Comparison of ENCODE assay signal across 14 cellular contexts in genomic region chr9:124721109-124721850, GRCh38. TPM values are rescaled to one million over a fixed set of nuclear protein-coding genes. Genes with fewer than 3 reads are reported as not detected.
DNase-seq lines count a peak whose midpoint lies in the region; ATAC-seq, FAIRE-seq and TF ChIP-seq lines count a peak whose summit lies in the region.
"Had no signal": no experiment of that assay in that cellular context is flagged by ENCODE, and none has a peak within 500 bp of the region (broad histone marks: within the 10 kb centered on the region; RNA-seq: fewer than 3 reads in every experiment).

No MANE protein-coding gene starts in this region.

- intact Hi-C loops in A673 (cut with micrococcal nuclease; ENCODE audit: unreplicated experiment) (no loop called here), right lobe of liver (cut with DNase I) (no loop called here), MCF 10A (cut with micrococcal nuclease) (no loop called here), upper lobe of right lung (cut with DNase I) (no loop called here)

- no TSS peak for BruUV-seq in A673 (replicated peaks; lab: Mats Ljungman, UMichigan)
- BruUV-seq in MCF 10A (replicated peaks; lab: Mats Ljungman, UMichigan), result no TSS peak

- no peak overlapping the region for H2AFZ ChIP-seq in astrocyte (ENCODE audit: low read depth, low read length)

- H3K4me3 ChIP-seq in A673 (ENCODE audit: low read depth, low read length, poor library complexity, severe bottlenecking), result no peak overlapping the region
- no peak overlapping the region for H3K4me3 ChIP-seq in HUES6 (ENCODE audit: low read depth, low read length)
- no peak overlapping the region for H3K4me3 ChIP-seq in astrocyte (ENCODE audit: insufficient read depth, low read depth, low read length)
- H3K4me3 ChIP-seq in right lobe of liver, result no peak overlapping the region
- no peak overlapping the region for H3K4me3 ChIP-seq in upper lobe of right lung
- H3K4me3 ChIP-seq: left lung had no signal

- ATAC-seq in right lobe of liver, result peak; percentile 8 to 60 (median 40)
- no peak for ATAC-seq in HG02938 (IDR thresholded peaks at IDR 0.05; ENCODE audit: unreplicated experiment)
- ATAC-seq in upper lobe of right lung, result no peak
- ATAC-seq: left lung; stimulated activated effector memory CD8-positive, alpha-beta T cell treated with anti-CD3 and anti-CD28 coated beads, Interleukin-12 subunit alpha, Interleukin-12 subunit beta, amount 100 ng/mL, for 72 hours had no signal

- peak; percentile 64 for DNase-seq in A673 (ENCODE audit: low spot score)
- peak; percentile 69 for DNase-seq in astrocyte (ENCODE audit: low read depth)
- DNase-seq in right lobe of liver, result no peak
- DNase-seq in MCF 10A (ENCODE audit: unreplicated experiment), result no peak
- no peak for DNase-seq in upper lobe of right lung
- no peak for DNase-seq in frontal cortex (ENCODE audit: low spot score in 2 of 2)
- DNase-seq: activated B cell treated with CpG ODN at 0.5 μM for 24 hours; activated naive CD8-positive, alpha-beta T cell treated with anti-CD3 and anti-CD28 coated beads, Interleukin-2, amount 10 ng/mL, durations not matched to agents 7 days and 5 days; left lung; NCI-H446; occipital lobe had no signal

- H3K9ac ChIP-seq in HUES6 (ENCODE audit: low read length) (no peak overlapping the region), astrocyte (ENCODE audit: low read length) (peak overlapping the region; percentile 7)

- H3K9me3 Mint-ChIP-seq in astrocyte (ENCODE audit: unreplicated experiment) (no peaks in the 10 kb centered on the region), MCF 10A (ENCODE audit: unreplicated experiment) (no peaks in the 10 kb centered on the region)
- H3K9me3 Mint-ChIP-seq: activated B cell treated with CpG ODN at 0.5 μM for 24 hours; activated naive CD8-positive, alpha-beta T cell treated with anti-CD3 and anti-CD28 coated beads, Interleukin-2, amount 10 ng/mL, durations not matched to agents 7 days and 5 days; stimulated activated effector memory CD8-positive, alpha-beta T cell treated with anti-CD3 and anti-CD28 coated beads, Interleukin-12 subunit alpha, Interleukin-12 subunit beta, amount 100 ng/mL, for 72 hours had no signal

- H3K27ac ChIP-seq in A673 (ENCODE audit: low read depth, low read length, poor library complexity, severe bottlenecking), result peak overlapping the region; percentile 38
- H3K27ac ChIP-seq in HUES6 (ENCODE audit: low read depth, low read length), result 0 out of 2 replicates have a peak overlapping the region, but pooled peaks have one; percentile 9
- H3K27ac ChIP-seq in astrocyte (ENCODE audit: low read depth, low read length), result peak overlapping the region; percentile 21
- H3K27ac ChIP-seq in right lobe of liver, result peak overlapping the region in 1 of 3 donors; percentile 56
- no peak overlapping the region for H3K27ac ChIP-seq in upper lobe of right lung
- H3K27ac ChIP-seq: left lung had no signal

- H3K4me1 Mint-ChIP-seq in astrocyte (ENCODE audit: low read depth, unreplicated experiment) (peaks cover 26% of the 10 kb centered on the region), MCF 10A (ENCODE audit: insufficient read depth, unreplicated experiment) (no peaks in the 10 kb centered on the region)
- H3K4me1 Mint-ChIP-seq: activated B cell treated with CpG ODN at 0.5 μM for 24 hours; activated naive CD8-positive, alpha-beta T cell treated with anti-CD3 and anti-CD28 coated beads, Interleukin-2, amount 10 ng/mL, durations not matched to agents 7 days and 5 days; stimulated activated effector memory CD8-positive, alpha-beta T cell treated with anti-CD3 and anti-CD28 coated beads, Interleukin-12 subunit alpha, Interleukin-12 subunit beta, amount 100 ng/mL, for 72 hours had no signal

- H3K4me2 ChIP-seq in astrocyte (ENCODE audit: low read length), result peak overlapping the region; percentile 43

- H3K27me3 Mint-ChIP-seq in astrocyte (ENCODE audit: low read depth, unreplicated experiment) (no peaks in the 10 kb centered on the region), MCF 10A (ENCODE audit: insufficient read depth, unreplicated experiment) (no peaks in the 10 kb centered on the region)
- H3K27me3 Mint-ChIP-seq: activated B cell treated with CpG ODN at 0.5 μM for 24 hours had no signal

- H4K20me1 ChIP-seq in astrocyte (ENCODE audit: insufficient read depth, low read length), result no peaks in the 10 kb centered on the region

- H3K27me3 ChIP-seq in A673 (replicated peaks; ENCODE audit: insufficient read depth, low read depth, low read length, poor library complexity) (no peaks in the 10 kb centered on the region), HUES6 (ENCODE audit: control insufficient read depth, insufficient read depth, low read length) (no peaks in the 10 kb centered on the region), astrocyte (ENCODE audit: insufficient read depth, low read length) (no peaks in the 10 kb centered on the region), right lobe of liver (no peaks in the 10 kb centered on the region), upper lobe of right lung (no peaks in the 10 kb centered on the region)
- H3K27me3 ChIP-seq: left lung had no signal

- H3K36me3 Mint-ChIP-seq in astrocyte (ENCODE audit: low read depth, unreplicated experiment), result no peaks in the 10 kb centered on the region
- no peaks in the 10 kb centered on the region for H3K36me3 Mint-ChIP-seq in MCF 10A (ENCODE audit: insufficient read depth, unreplicated experiment)
- H3K36me3 Mint-ChIP-seq: activated naive CD8-positive, alpha-beta T cell treated with anti-CD3 and anti-CD28 coated beads, Interleukin-2, amount 10 ng/mL, durations not matched to agents 7 days and 5 days; stimulated activated effector memory CD8-positive, alpha-beta T cell treated with anti-CD3 and anti-CD28 coated beads, Interleukin-12 subunit alpha, Interleukin-12 subunit beta, amount 100 ng/mL, for 72 hours had no signal

- TF ChIP-seq CTCF in A673 (conservative IDR thresholded peaks at IDR 0.05; ENCODE audit: low read depth, low read length), result no peak
- no peak for TF ChIP-seq CTCF in astrocyte (IDR thresholded peaks at IDR 0.05; ENCODE audit: insufficient read depth, low read depth, low read length)
- no peak for TF ChIP-seq CTCF in right lobe of liver (IDR thresholded peaks at IDR 0.05)
- no peak for TF ChIP-seq CTCF in MCF 10A (IDR thresholded peaks at IDR 0.05; ENCODE audit: unreplicated experiment)
- no peak for TF ChIP-seq CTCF in upper lobe of right lung (IDR thresholded peaks at IDR 0.05)

- H3K4me3 Mint-ChIP-seq in astrocyte (ENCODE audit: unreplicated experiment), result no peak overlapping the region
- no peak overlapping the region for H3K4me3 Mint-ChIP-seq in MCF 10A (ENCODE audit: unreplicated experiment)
- H3K4me3 Mint-ChIP-seq: activated B cell treated with CpG ODN at 0.5 μM for 24 hours; activated naive CD8-positive, alpha-beta T cell treated with anti-CD3 and anti-CD28 coated beads, Interleukin-2, amount 10 ng/mL, durations not matched to agents 7 days and 5 days; stimulated activated effector memory CD8-positive, alpha-beta T cell treated with anti-CD3 and anti-CD28 coated beads, Interleukin-12 subunit alpha, Interleukin-12 subunit beta, amount 100 ng/mL, for 72 hours had no signal

- H3K79me2 ChIP-seq in astrocyte (ENCODE audit: insufficient read depth, low read length), result no peaks in the 10 kb centered on the region

- H3K27ac Mint-ChIP-seq in astrocyte (ENCODE audit: unreplicated experiment) (peak overlapping the region; percentile 63), MCF 10A (ENCODE audit: low read depth, unreplicated experiment) (no peak overlapping the region)
- H3K27ac Mint-ChIP-seq: activated B cell treated with CpG ODN at 0.5 μM for 24 hours; activated naive CD8-positive, alpha-beta T cell treated with anti-CD3 and anti-CD28 coated beads, Interleukin-2, amount 10 ng/mL, durations not matched to agents 7 days and 5 days; stimulated activated effector memory CD8-positive, alpha-beta T cell treated with anti-CD3 and anti-CD28 coated beads, Interleukin-12 subunit alpha, Interleukin-12 subunit beta, amount 100 ng/mL, for 72 hours had no signal

- TF ChIP-seq POLR2A in right lobe of liver (IDR thresholded peaks at IDR 0.05), result no peak

- H3K36me3 ChIP-seq in A673 (ENCODE audit: insufficient read depth, low read length, poor library complexity, severe bottlenecking), result no peaks in the 10 kb centered on the region
- H3K36me3 ChIP-seq in HUES6 (ENCODE audit: control insufficient read depth, insufficient read depth, low read length), result peaks cover 5% of the 10 kb centered on the region
- no peaks in the 10 kb centered on the region for H3K36me3 ChIP-seq in astrocyte (ENCODE audit: insufficient read depth, low read length)
- H3K36me3 ChIP-seq in right lobe of liver, result no peaks in the 10 kb centered on the region
- H3K36me3 ChIP-seq in upper lobe of right lung, result no peaks in the 10 kb centered on the region
- H3K36me3 ChIP-seq: left lung had no signal

- CTCF ChIA-PET in A673 (lab: Charles Lee), result no interaction called here
- CTCF ChIA-PET in MCF 10A (lab: Yijun Ruan, JAX), result interaction anchor here (0.5 to 2.1 kb wide), 5 partner anchors 26 to 167 kb away, joined by 3 to 6 read pairs (median 3); no protein-coding TSS in a partner anchor

- FAIRE-seq in astrocyte (lab: Jason Lieb, UNC) (peak; percentile 23), frontal cortex (lab: Jason Lieb, UNC) (no peak)

- POLR2A ChIA-PET in A673 (lab: Charles Lee; ENCODE audit: low non-redundant PET) (no interaction called here), MCF 10A (lab: Yijun Ruan, JAX) (interaction anchor here (1.0 kb wide), 1 partner anchor 10 kb away, joined by 3 read pairs; no protein-coding TSS in a partner anchor)

- H3K9me3 ChIP-seq in A673 (ENCODE audit: low read depth, low read length, poor library complexity, severe bottlenecking) (no peaks in the 10 kb centered on the region), HUES6 (ENCODE audit: control insufficient read depth, insufficient read depth, low read depth, low read length) (no peaks in the 10 kb centered on the region), astrocyte (ENCODE audit: insufficient read depth, low read depth, low read length) (no peaks in the 10 kb centered on the region), right lobe of liver (no peaks in the 10 kb centered on the region), upper lobe of right lung (no peaks in the 10 kb centered on the region)
- H3K9me3 ChIP-seq: left lung had no signal

- H3K4me1 ChIP-seq in A673 (ENCODE audit: insufficient read depth, low read length, poor library complexity, severe bottlenecking) (peaks cover 19% of the 10 kb centered on the region), HUES6 (ENCODE audit: control insufficient read depth, insufficient read depth, low read length) (peaks cover 8% of the 10 kb centered on the region), astrocyte (ENCODE audit: insufficient read depth, low read length) (peaks cover 14% of the 10 kb centered on the region), right lobe of liver (peaks cover 0 to 47% (median 15%) of the 10 kb centered on the region in 4 donors), upper lobe of right lung (peaks cover 8% of the 10 kb centered on the region)
- H3K4me1 ChIP-seq: left lung had no signal

- WGBS in right lobe of liver (ENCODE audit: insufficient coverage, low coverage, low lambda C conversion rate, missing lambda C conversion rate), result 52% methylated on average over 5 of the region's 5 CpGs

RNA-seq across cellular contexts. Expression of gene NR6A1, which starts 49.8 kb away (rescaled TPM):
- 5.3 and 6.8 TPM in 2 replicates for total RNA-seq in A673 (2021)
- total RNA-seq in astrocyte, result 14.5 and 20.8 TPM in 2 replicates
- total RNA-seq in right lobe of liver, result 1 to 10 TPM; 1.3 to 3.6 (median 1.9) TPM
- 0.91 and 2.0 TPM in 2 replicates for total RNA-seq in MCF 10A (2022)
- 4.0 TPM for total RNA-seq in upper lobe of right lung
- total RNA-seq in frontal cortex, result 1.6 TPM

RNA-seq across cellular contexts. Expression of gene OLFML2A, which starts 55.7 kb away (rescaled TPM):
- total RNA-seq in A673 (2021) (1.4 and 2.9 TPM in 2 replicates), astrocyte (148 and 179 TPM in 2 replicates), right lobe of liver (under 1 TPM; 0.12 to 0.74 (median 0.40) TPM), MCF 10A (2022) (0.21 and 0.25 TPM in 2 replicates), upper lobe of right lung (39.5 TPM), frontal cortex (1.6 TPM)
- total RNA-seq: activated naive CD8-positive, alpha-beta T cell treated with anti-CD3 and anti-CD28 coated beads, Interleukin-2, amount 10 ng/mL, durations not matched to agents 7 days and 5 days had no signal

Comparison
In these comparisons a context has a peak if more than half of its experiments do, and no peak if none do; other contexts are left out.
1. DNase-seq: peak in A673 (single experiment) and astrocyte (single experiment); none in right lobe of liver (0 of 3), MCF 10A (single experiment), upper lobe of right lung (single experiment) and frontal cortex (0 of 2).
2. ATAC-seq: peak in right lobe of liver (4 of 4); none in HG02938 (single experiment) and upper lobe of right lung (single experiment).
3. RNA of gene OLFML2A, which starts 55.7 kb away (total RNA-seq): 148 to 179 TPM in astrocyte and 39.5 TPM in upper lobe of right lung (single experiment); 1.6 TPM in frontal cortex (single experiment), 1.4 to 2.9 TPM in A673, 0.12 to 0.74 TPM in right lobe of liver and 0.21 to 0.25 TPM in MCF 10A; every median in the first group is over 10 times any median in the second.